1 cellular context compared by ENCODE assay signal in genomic region chr7:92808635-92809034, GRCh38.
TF ChIP-seq lines count a peak whose summit lies in the region.

No MANE protein-coding gene starts in this region.

TF ChIP-seq in K562, 482 proteins besides CTCF, POLR2A, EP300 and RAD21:
- no peak for TF ChIP-seq SMAD2 (IDR thresholded peaks at IDR 0.05; ENCODE audit: low read depth, low read length)
- TF ChIP-seq ZKSCAN3 (CRISPR knock-in tag; IDR thresholded peaks at IDR 0.05) = no peak
- no peak for TF ChIP-seq ZSCAN32 (CRISPR knock-in tag; IDR thresholded peaks at IDR 0.05)
- no peak for TF ChIP-seq CAMTA2 (CRISPR knock-in tag; conservative IDR thresholded peaks at IDR 0.05)
- TF ChIP-seq PYGO2 (tag; IDR thresholded peaks at IDR 0.05) = no peak
- TF ChIP-seq PATZ1 (CRISPR knock-in tag; IDR thresholded peaks at IDR 0.05; ENCODE audit: borderline replicate concordance) = no peak
- TF ChIP-seq VEZF1 (CRISPR knock-in tag; IDR thresholded peaks at IDR 0.05) = no peak
- no peak for TF ChIP-seq TFAP4 (CRISPR knock-in tag; IDR thresholded peaks at IDR 0.05; ENCODE audit: borderline replicate concordance)
- no peak for TF ChIP-seq E2F3 (CRISPR knock-in tag; IDR thresholded peaks at IDR 0.05)
- TF ChIP-seq RUNX1 (IDR thresholded peaks at IDR 0.05; ENCODE audit: low read depth) = no peak
- no peak for TF ChIP-seq HNRNPUL1 (IDR thresholded peaks at IDR 0.05; ENCODE audit: low read length)
- TF ChIP-seq MGA (IDR thresholded peaks at IDR 0.05) = no peak
- TF ChIP-seq ZFX (CRISPR knock-in tag; IDR thresholded peaks at IDR 0.05) = no peak
- TF ChIP-seq CREB3L1 (IDR thresholded peaks at IDR 0.05; ENCODE audit: borderline replicate concordance, low read depth) = no peak
- no peak for TF ChIP-seq BDP1 (IDR thresholded peaks at IDR 0.05; ENCODE audit: insufficient read depth, insufficient read length)
- TF ChIP-seq KLF13 (tag; IDR thresholded peaks at IDR 0.05; ENCODE audit: borderline replicate concordance, low read depth) = no peak
